ENCODE assay signal across 17 cellular contexts in the genomic region with DNA sequence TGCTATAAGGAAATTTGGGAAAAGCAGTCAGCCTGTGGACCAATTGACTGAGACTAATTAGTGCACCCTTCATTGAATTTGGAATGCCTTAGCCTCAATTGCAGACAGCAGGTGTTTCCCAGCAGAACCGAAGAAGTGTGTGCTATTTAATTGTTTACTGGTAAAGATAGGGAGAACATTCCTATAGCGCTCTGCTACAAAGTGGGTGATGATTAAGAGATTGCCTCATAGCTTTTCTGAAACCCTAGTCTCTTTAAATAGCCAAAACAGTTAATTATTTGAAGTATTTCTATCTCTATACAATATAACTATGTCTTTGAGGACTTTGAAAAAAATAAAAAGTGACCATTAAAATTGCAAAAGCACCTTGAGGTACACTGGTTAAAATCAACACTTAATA.
"Had no signal": no experiment of that assay in that cellular context is flagged by ENCODE, and none has a peak within 500 bp of the region (broad histone marks: within the 10 kb centered on the region; RNA-seq: fewer than 3 reads in every experiment).

No MANE protein-coding gene starts in this region.

- H3K4me3 ChIP-seq: colonic mucosa, esophagus squamous epithelium, hepatocyte, pancreas, prostate gland, spleen, tibial artery, upper lobe of left lung, uterus had no signal

- H3K4me1 ChIP-seq: colonic mucosa, esophagus squamous epithelium, pancreas, prostate gland, spleen, tibial artery, upper lobe of left lung, uterus had no signal

- H3K27me3 ChIP-seq: colonic mucosa, esophagus squamous epithelium, hepatocyte, pancreas, spleen, tibial artery, upper lobe of left lung, uterus had no signal

- H2AFZ ChIP-seq: hepatocyte had no signal

- DNase-seq: colonic mucosa; dermis blood vessel endothelial cell; esophagus squamous epithelium; head of caudate nucleus; left colon; naive thymus-derived CD4-positive, alpha-beta T cell; nephron progenitor cell; pancreas; spleen; stimulated activated CD4-positive, alpha-beta T cell treated with anti-CD3 and anti-CD28 coated beads, Interleukin-15, amount 100 ng/mL, for 24 hours; stimulated activated CD4-positive, alpha-beta T cell treated with anti-CD3 and anti-CD28 coated beads, Interleukin-1b, Interleukin-23, amount 100 ng/mL, for 48 hours; stimulated activated CD4-positive, alpha-beta T cell treated with anti-CD3 and anti-CD28 coated beads, Interleukin-4, amount 100 ng/mL, for 24 hours; tibial artery; upper lobe of left lung; uterus had no signal

- H3K4me2 ChIP-seq: hepatocyte had no signal

- H3K36me3 ChIP-seq: colonic mucosa, esophagus squamous epithelium, pancreas, prostate gland, spleen, tibial artery, upper lobe of left lung, uterus had no signal

- H3K27ac ChIP-seq: colonic mucosa, esophagus squamous epithelium, hepatocyte, pancreas, prostate gland, spleen, tibial artery, upper lobe of left lung, uterus had no signal

- H3K9me3 ChIP-seq: colonic mucosa, pancreas, prostate gland, tibial artery, upper lobe of left lung, uterus had no signal
